11 cellular contexts compared by ENCODE assay signal in genomic region chr11:36456136-36456535, GRCh38. TPM values are rescaled to one million over a fixed set of nuclear protein-coding genes. Genes with fewer than 3 reads are reported as not detected.
DNase-seq lines count a peak whose midpoint lies in the region; ATAC-seq and TF ChIP-seq lines count a peak whose summit lies in the region.
"Had no signal": no experiment of that assay in that cellular context is flagged by ENCODE, and none has a peak within 500 bp of the region (broad histone marks: within the 10 kb centered on the region; RNA-seq: fewer than 3 reads in every experiment).

No MANE protein-coding gene starts in this region.

- H3K4me3 ChIP-seq in ACC112 (ENCODE audit: low read depth, low read length), result peak overlapping the region; percentile 45; the same call in 1 of the 2 replicates
- no peak overlapping the region for H3K4me3 ChIP-seq in gastroesophageal sphincter
- no peak overlapping the region for H3K4me3 ChIP-seq in psoas muscle
- H3K4me3 ChIP-seq: mucosa of descending colon had no signal

- TF ChIP-seq CTCF in gastroesophageal sphincter (IDR thresholded peaks at IDR 0.05), result no peak
- TF ChIP-seq CTCF in psoas muscle (IDR thresholded peaks at IDR 0.05), result no peak

- H3K27ac ChIP-seq in ACC112 (ENCODE audit: low read depth, low read length), result peak overlapping the region; percentile 95
- peak overlapping the region in 3 of 4 donors; percentile 55 to 73 (median 72) for H3K27ac ChIP-seq in gastroesophageal sphincter
- H3K27ac ChIP-seq in psoas muscle, result peak overlapping the region; percentile 64

- H3K4me1 ChIP-seq in ACC112 (ENCODE audit: control insufficient read depth, insufficient read depth, low read length, unreplicated experiment) (peaks cover 39% of the 10 kb centered on the region), gastroesophageal sphincter (peaks cover 0 to 33% (median 9%) of the 10 kb centered on the region in 3 donors), psoas muscle (peaks cover 17% of the 10 kb centered on the region)

- H2AFZ ChIP-seq in ACC112 (ENCODE audit: low read length, unreplicated experiment), result peak overlapping the region; percentile 71

- H3K36me3 ChIP-seq in ACC112 (ENCODE audit: insufficient read depth, low read length) (peaks cover 6% of the 10 kb centered on the region; the same call in 1 of the 2 replicates), gastroesophageal sphincter (no peaks in the 10 kb centered on the region), psoas muscle (ENCODE audit: insufficient read depth in 1 of 2, low read depth in 1 of 2) (no peaks in the 10 kb centered on the region)

- ATAC-seq in gastroesophageal sphincter (no peak), psoas muscle (peak; percentile 16 to 21 (median 21)), GM19035 (IDR thresholded peaks at IDR 0.05; ENCODE audit: unreplicated experiment) (no peak), HG02798 (IDR thresholded peaks at IDR 0.05; ENCODE audit: poor library complexity, unreplicated experiment) (no peak)

- H3K27me3 ChIP-seq in ACC112 (ENCODE audit: insufficient read depth, low read length) (no peaks in the 10 kb centered on the region), gastroesophageal sphincter (no peaks in the 10 kb centered on the region), psoas muscle (ENCODE audit: insufficient read depth in 3 of 3, low read length in 2 of 3) (no peaks in the 10 kb centered on the region)

- no peak for TF ChIP-seq POLR2A in gastroesophageal sphincter (IDR thresholded peaks at IDR 0.05)

- TF ChIP-seq EP300 in gastroesophageal sphincter (IDR thresholded peaks at IDR 0.05), result no peak

- intact Hi-C loops in psoas muscle (cut with DNase I), result no loop called here

- H3K79me2 ChIP-seq in ACC112 (ENCODE audit: control insufficient read depth, insufficient read depth, low read length, unreplicated experiment), result no peaks in the 10 kb centered on the region

- no peaks in the 10 kb centered on the region for H3K9me3 ChIP-seq in gastroesophageal sphincter
- H3K9me3 ChIP-seq in psoas muscle, result no peaks in the 10 kb centered on the region
- H3K9me3 ChIP-seq: mucosa of descending colon had no signal

- DNase-seq in amniotic epithelial cell (ENCODE audit: low read depth) (peak; percentile 77), psoas muscle (no peak), NCI-H2227 treated with DMSO at 0.1 percent for 48 hours (lab: John Stamatoyannopoulos, UW) (no peak)
- DNase-seq in effector CD4-positive, alpha-beta T cell, result no peak
- DNase-seq: activated effector memory CD4-positive, alpha-beta T cell treated with Interleukin-2 at 50 U/mL for 16 hours; NK-92 treated with Interleukin-12 subunit alpha and Interleukin-12 subunit beta, amount 100 ng/mL, for 24 hours had no signal

- WGBS in gastroesophageal sphincter (ENCODE audit: low coverage in 1 of 2), 2 donors, result 53 to 60% methylated on average over 1 to 6 of the region's 6 CpGs
- 52 to 67% (median 52%) methylated on average over 6 of the region's 6 CpGs for WGBS in psoas muscle, 3 donors

RNA-seq across cellular contexts. Expression of gene TRAF6, which starts 53.9 kb away (rescaled TPM):
- total RNA-seq in gastroesophageal sphincter, result 10 to 100 TPM; 13.5 to 17.0 (median 16.1) TPM
- total RNA-seq in psoas muscle, result 10 to 100 TPM; 11.1 to 14.9 (median 11.6) TPM
- polyA plus RNA-seq in psoas muscle, result 1 to 10 TPM; 4.7 to 9.7 (median 6.7) TPM

Comparison
In these comparisons a context has a peak if more than half of its experiments do, and no peak if none do; other contexts are left out.
1. ATAC-seq: peak in psoas muscle (4 of 4); none in gastroesophageal sphincter (single experiment), GM19035 (single experiment) and HG02798 (single experiment).
2. Peak in every context shown above with its lines, with median percentiles within 50 percentile points of each other: H3K27ac ChIP-seq.